1 cellular context compared by ENCODE assay signal in genomic region chr12:8947737-8948136, GRCh38.
TF ChIP-seq lines count a peak whose summit lies in the region.

No MANE protein-coding gene starts in this region.

TF ChIP-seq in GM23338, 12 proteins besides CTCF, POLR2A, EP300 and RAD21 (continued from another document):
- TF ChIP-seq EZH2phosphoT487 (IDR thresholded peaks at IDR 0.05; ENCODE audit: unreplicated experiment) (no peak), JUNB (IDR thresholded peaks at IDR 0.05; ENCODE audit: unreplicated experiment) (no peak), NANOG (IDR thresholded peaks at IDR 0.05; ENCODE audit: borderline replicate concordance) (no peak), CREB1 (CRISPR knock-in tag; IDR thresholded peaks at IDR 0.05; ENCODE audit: low read depth) (no peak), REST (IDR thresholded peaks at IDR 0.05; ENCODE audit: unreplicated experiment) (no peak), ETS1 (IDR thresholded peaks at IDR 0.05) (no peak), ZNF331 (CRISPR knock-in tag; IDR thresholded peaks at IDR 0.05; ENCODE audit: low read depth) (no peak), STAT1 (IDR thresholded peaks at IDR 0.05; ENCODE audit: unreplicated experiment) (no peak)
